8 cellular contexts compared by ENCODE assay signal in genomic region chr7:64665980-64666674, GRCh38. TPM values are rescaled to one million over a fixed set of nuclear protein-coding genes. Genes with fewer than 3 reads are reported as not detected.
DNase-seq lines count a peak whose midpoint lies in the region; ATAC-seq and TF ChIP-seq lines count a peak whose summit lies in the region.

Gene ZNF107, plus strand, starts transcription at chr7:64666133. Its CDS starts 150 bp downstream, at chr7:64666283.

- peak within 1 kb of the TSS; percentile 92 to 97 (median 94) for H3K27ac Mint-ChIP-seq in immature natural killer cell

- TF ChIP-seq CTCF in AG04449 (IDR thresholded peaks at IDR 0.05; ENCODE audit: insufficient read depth, low read length, missing control alignments) = no peak
- no peak for TF ChIP-seq CTCF in WI38 (IDR thresholded peaks at IDR 0.05; ENCODE audit: low read depth, low read length)
- TF ChIP-seq CTCF in cardiac fibroblast (IDR thresholded peaks at IDR 0.05; ENCODE audit: low read depth, low read length) = no peak

- H3K9me3 Mint-ChIP-seq in immature natural killer cell = no peaks in the 10 kb centered on the region

- peak; percentile 99 for ATAC-seq in GM18907 (IDR thresholded peaks at IDR 0.05; ENCODE audit: unreplicated experiment)
- ATAC-seq in HG03159 (IDR thresholded peaks at IDR 0.05; ENCODE audit: unreplicated experiment) = peak; percentile 98

- peak within 1 kb of the TSS; percentile 93 to 97 (median 95) for H3K4me3 Mint-ChIP-seq in immature natural killer cell

- CTCF ChIA-PET in AG04449 (lab: Yijun Ruan, JAX) = interaction anchor here (1.1 kb wide), 1 partner anchor 103 kb away, joined by 3 read pairs; the partner anchor contains the start of gene ZNF680

- peaks cover 6 to 8% (median 7%) of the 10 kb centered on the region in 3 donors for H3K27me3 Mint-ChIP-seq in immature natural killer cell (ENCODE audit: low read depth in 3 of 3)

- H3K4me3 ChIP-seq in AG04449 (ENCODE audit: low read depth, low read length) = peak within 1 kb of the TSS; percentile 83
- peak within 1 kb of the TSS; percentile 90 for H3K4me3 ChIP-seq in WI38 (ENCODE audit: low read depth, low read length)
- peak within 1 kb of the TSS; percentile 82 to 89 for H3K4me3 ChIP-seq in cardiac fibroblast (replicated peaks in 1 of 2; ENCODE audit: low read depth in 2 of 2, low read length in 2 of 2)

- peaks cover 49 to 63% of the 10 kb centered on the region in 2 donors for H3K4me1 Mint-ChIP-seq in immature natural killer cell

- H3K36me3 Mint-ChIP-seq in immature natural killer cell = peaks cover 2 to 11% (median 11%) of the 10 kb centered on the region in 3 donors

- POLR2A ChIA-PET in AG04449 (lab: Yijun Ruan, JAX) = interaction anchor here (0.7 to 1.1 kb wide), 2 partner anchors 103 to 128 kb away, joined by 4 read pairs; partner anchors contain the start of genes ZNF138 and ZNF680

- DNase-seq in AG04449 (ENCODE audit: low read depth, low spot score) (peak; percentile 56), NCI-H2227 treated with DMSO at 0.1 percent for 48 hours (lab: John Stamatoyannopoulos, UW) (peak; percentile 92), cardiac fibroblast (ENCODE audit: low read depth in 2 of 2) (peak; percentile 94 to 95), immature natural killer cell (peak; percentile 86 to 90 (median 88)), smooth muscle cell of the brain vasculature (ENCODE audit: low read depth, low spot score) (peak; percentile 74)

RNA-seq across cellular contexts. Expression of gene ZNF107, which starts in this region (rescaled TPM):
- polyA plus RNA-seq in immature natural killer cell = 1 to 10 TPM; 2.8 to 5.6 (median 3.5) TPM

Comparison
In these comparisons a context has a peak if more than half of its experiments do, and no peak if none do; other contexts are left out.
1. Peak in every context shown above with its lines: DNase-seq, ATAC-seq and H3K4me3 ChIP-seq.